ENCODE assay signal across 8 cellular contexts in the genomic region with DNA sequence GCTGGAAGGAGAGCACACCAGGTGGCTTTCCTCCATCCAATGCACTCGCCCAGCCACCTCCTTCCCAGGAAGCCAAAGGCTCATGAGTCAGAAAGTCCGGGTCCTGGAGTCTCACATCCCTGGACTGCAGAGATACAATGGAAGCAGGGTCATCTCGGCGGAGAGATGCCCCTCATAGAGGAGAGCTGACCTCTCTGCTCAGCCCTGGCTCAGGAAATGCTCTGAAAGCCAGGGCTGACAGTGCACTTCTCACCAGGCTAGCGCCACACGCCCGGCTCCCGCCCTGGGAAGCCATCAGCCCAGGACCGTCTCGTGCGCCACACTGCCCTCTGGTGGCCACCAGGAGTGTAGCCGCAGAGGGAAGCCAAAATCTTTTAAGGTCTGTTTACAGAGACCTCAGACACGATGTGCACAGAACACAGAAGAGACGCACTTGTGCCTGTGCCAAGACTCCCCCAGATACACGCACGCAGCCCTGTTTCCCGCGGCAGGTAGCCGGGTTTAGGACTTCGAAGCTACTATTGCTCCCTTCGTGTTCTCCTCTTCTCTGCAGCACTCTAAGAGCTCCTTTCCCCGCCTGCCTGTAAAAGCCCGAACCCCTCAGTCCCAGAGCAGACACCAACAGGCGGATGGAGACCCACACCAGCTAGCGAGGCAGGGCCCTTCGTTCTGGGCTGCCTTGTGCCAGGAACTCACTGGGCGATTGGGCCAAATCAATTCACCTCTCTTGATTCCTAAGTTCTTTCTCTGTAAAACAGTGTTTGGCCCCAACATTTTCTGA. TPM values are rescaled to one million over a fixed set of nuclear protein-coding genes. Genes with fewer than 3 reads are reported as not detected.
DNase-seq lines count a peak whose midpoint lies in the region; ATAC-seq and TF ChIP-seq lines count a peak whose summit lies in the region.

No MANE protein-coding gene starts in this region.

- CTCF ChIA-PET in MCF 10A (lab: Yijun Ruan, JAX): interaction anchor here (0.5 to 4.4 kb wide), 71 partner anchors 8 to 1622 kb away, joined by 3 to 42 read pairs (median 3); no protein-coding TSS in a partner anchor

- no peak overlapping the region for H3K4me3 Mint-ChIP-seq in MCF 10A (ENCODE audit: unreplicated experiment)

- peak; percentile 53 to 81 for DNase-seq in NCI-H524 (lab: John Stamatoyannopoulos, UW)
- no peak for DNase-seq in NCI-H524 treated with DMSO at 0.1 percent for 48 hours (lab: John Stamatoyannopoulos, UW)
- DNase-seq in NCI-H2029 (lab: John Stamatoyannopoulos, UW): peak; percentile 16
- DNase-seq in MCF 10A (ENCODE audit: unreplicated experiment): peak; percentile 62
- DNase-seq in iPS-NIHi7 (ENCODE audit: extremely low spot score): peak; percentile 88
- peak; percentile 45 to 63 for DNase-seq in stimulated activated CD4-positive, alpha-beta T cell treated with anti-CD3 and anti-CD28 coated beads, Interleukin-15, amount 100 ng/mL, for 48 hours (ENCODE audit: low read depth in 2 of 2)

- H3K27ac Mint-ChIP-seq in MCF 10A (ENCODE audit: low read depth, unreplicated experiment): no peak overlapping the region

- BruUV-seq in MCF 10A (replicated peaks; lab: Mats Ljungman, UMichigan): no TSS peak

- intact Hi-C loops in MCF 10A (cut with micrococcal nuclease): loop anchor here (1.0 to 10.0 kb wide), 5 partner anchors 204 to 1623 kb away; no protein-coding TSS in a partner anchor

- no peaks in the 10 kb centered on the region for H3K9me3 Mint-ChIP-seq in MCF 10A (ENCODE audit: unreplicated experiment)

- ATAC-seq in HG02938 (IDR thresholded peaks at IDR 0.05; ENCODE audit: unreplicated experiment): peak; percentile 78

- POLR2A ChIA-PET in MCF 10A (lab: Yijun Ruan, JAX): interaction anchor here (1.0 kb wide), 1 partner anchor 1622 kb away, joined by 3 read pairs; no protein-coding TSS in a partner anchor

- H3K4me1 Mint-ChIP-seq in MCF 10A (ENCODE audit: insufficient read depth, unreplicated experiment): peaks cover 5% of the 10 kb centered on the region

- H3K36me3 Mint-ChIP-seq in MCF 10A (ENCODE audit: insufficient read depth, unreplicated experiment): no peaks in the 10 kb centered on the region

- peak; percentile 99 for TF ChIP-seq CTCF in VCaP (conservative IDR thresholded peaks at IDR 0.05)
- peak; percentile 81 for TF ChIP-seq CTCF in MCF 10A (IDR thresholded peaks at IDR 0.05; ENCODE audit: unreplicated experiment)

- no peaks in the 10 kb centered on the region for H3K27me3 Mint-ChIP-seq in MCF 10A (ENCODE audit: insufficient read depth, unreplicated experiment)

- no peak overlapping the region for H3K27ac ChIP-seq in VCaP

RNA-seq across cellular contexts. Expression of gene NTRK3, which starts 9.7 kb away (rescaled TPM):
- not detected in 2 replicates for total RNA-seq in MCF 10A (2022)
